ENCODE assay signal across 7 cellular contexts in the genomic region with DNA sequence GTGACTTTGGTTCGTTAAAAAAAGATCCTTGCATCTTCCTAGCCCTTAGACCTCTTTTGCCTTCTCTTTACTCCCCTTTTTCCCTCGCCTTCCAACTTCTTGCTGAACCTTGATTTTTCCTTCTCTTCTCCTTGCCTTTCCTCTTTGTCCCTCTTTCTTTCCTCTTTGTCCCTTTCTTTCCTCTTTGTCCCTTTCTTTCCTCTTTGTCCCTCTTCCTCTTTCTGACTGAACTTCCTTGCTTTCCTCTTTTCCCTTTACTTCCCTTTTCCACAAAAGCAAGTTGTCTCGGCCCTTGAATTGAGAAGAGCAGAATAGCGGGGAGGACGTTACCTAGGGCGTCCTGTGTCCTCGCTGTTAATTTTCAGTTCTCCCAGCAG. TPM values are rescaled to one million over a fixed set of nuclear protein-coding genes. Genes with fewer than 3 reads are reported as not detected.
DNase-seq lines count a peak whose midpoint lies in the region; ATAC-seq, FAIRE-seq and TF ChIP-seq lines count a peak whose summit lies in the region.

No MANE protein-coding gene starts in this region.

- ATAC-seq in Panc1, result no peak

- H3K27ac ChIP-seq in Panc1 (ENCODE audit: low read length), result no peak overlapping the region
- H3K27ac ChIP-seq in fibroblast of lung (ENCODE audit: insufficient read depth, low read length), result no peak overlapping the region

- FAIRE-seq in GM19239 (lab: Jason Lieb, UNC), result peak; percentile 91

- no peak overlapping the region for H3K9ac ChIP-seq in fibroblast of lung (ENCODE audit: insufficient read depth, low read length)

- in situ Hi-C loops in Panc1 (cut with HindIII; ENCODE audit: low pct_unique_long_range_greater_than_20kb, low sequenced_read_pairs), result no loop called here

- peaks cover 3% of the 10 kb centered on the region; the same call in 1 of the 2 replicates for H3K36me3 ChIP-seq in Panc1 (ENCODE audit: control insufficient read depth, insufficient read depth, low read length)
- H3K36me3 ChIP-seq in fibroblast of lung (ENCODE audit: control insufficient read depth, insufficient read depth, low read length), result no peaks in the 10 kb centered on the region

- DNase-seq in GM19239 (ENCODE audit: insufficient read length, low spot score) (no peak), Panc1 (ENCODE audit: low read depth, low spot score) (no peak), fibroblast of lung (ENCODE audit: low read depth in 2 of 2) (peak in 1 of 2 donors; percentile 5), skeletal muscle cell (ENCODE audit: low read depth) (no peak), EL (no peak), cerebellum (ENCODE audit: low spot score) (no peak), NCI-H1436 (lab: John Stamatoyannopoulos, UW) (no peak)

- H3K4me1 ChIP-seq in Panc1 (ENCODE audit: control insufficient read depth, insufficient read depth, low read length) (no peaks in the 10 kb centered on the region), fibroblast of lung (ENCODE audit: control insufficient read depth, extremely low read depth, insufficient read depth, low read length) (peaks cover 3% of the 10 kb centered on the region)

- no peak for TF ChIP-seq CTCF in Panc1 (IDR thresholded peaks at IDR 0.05)
- no peak for TF ChIP-seq CTCF in fibroblast of lung (conservative IDR thresholded peaks at IDR 0.05 in 1 of 2, IDR thresholded peaks at IDR 0.05 in 1 of 2; ENCODE audit: low read depth in 1 of 2, low read length in 2 of 2)

- H2AFZ ChIP-seq in fibroblast of lung (ENCODE audit: low read length), result peak overlapping the region; percentile 54

- H3K4me3 ChIP-seq in Panc1 (ENCODE audit: low read depth in 2 of 2, low read length in 2 of 2), result peak overlapping the region; percentile 51 to 54
- H3K4me3 ChIP-seq in fibroblast of lung (replicated peaks in 1 of 4; ENCODE audit: control extremely low read depth in 1 of 4, insufficient read depth in 1 of 4, low read depth in 3 of 4, low read length in 4 of 4), result peak overlapping the region; percentile 89 to 97 (median 92)
- H3K4me3 ChIP-seq in skeletal muscle cell (ENCODE audit: low read depth, low read length), result peak overlapping the region; percentile 91

- POLR2A ChIA-PET in Panc1 (lab: Charles Lee), result no interaction called here

- CTCF ChIA-PET in Panc1 (lab: Charles Lee), result no interaction called here

- peaks cover 18% of the 10 kb centered on the region for H3K79me2 ChIP-seq in fibroblast of lung (ENCODE audit: control insufficient read depth, insufficient read depth, low read length)

- intact Hi-C loops in Panc1 (cut with micrococcal nuclease; ENCODE audit: unreplicated experiment), result loop anchor here (2.0 to 5.0 kb wide), 2 partner anchors 317 to 489 kb away; no protein-coding TSS in a partner anchor

- no TSS peak for BruUV-seq in Panc1 (replicated peaks; lab: Mats Ljungman, UMichigan)

- H3K27me3 ChIP-seq in Panc1 (ENCODE audit: control insufficient read depth, insufficient read depth, low read length) (peaks cover 2% of the 10 kb centered on the region), fibroblast of lung (ENCODE audit: control insufficient read depth, insufficient read depth, low read length) (no peaks in the 10 kb centered on the region)

- no peaks in the 10 kb centered on the region for H3K9me3 ChIP-seq in Panc1 (ENCODE audit: control insufficient read depth, insufficient read depth, low read depth, low read length)
- H3K9me3 ChIP-seq in fibroblast of lung (ENCODE audit: control insufficient read depth, insufficient read depth, low read depth, low read length), result no peaks in the 10 kb centered on the region

- H4K20me1 ChIP-seq in fibroblast of lung (ENCODE audit: control insufficient read depth, extremely low read depth, insufficient read depth, low read length), result no peaks in the 10 kb centered on the region

- peak overlapping the region; percentile 80 for H3K4me2 ChIP-seq in fibroblast of lung (ENCODE audit: extremely low read depth, insufficient read depth, low read length)

RNA-seq across cellular contexts. Expression of a gene that starts 1.4 kb away (rescaled TPM):
- total RNA-seq in Panc1 (2021; ENCODE audit: unreplicated experiment), result 0.49 TPM
- 0.28 TPM for polyA plus RNA-seq in Panc1 (2012; ENCODE audit: insufficient read length)
- total RNA-seq in fibroblast of lung, result 36.5 and 43.8 TPM in 2 replicates
- polyA plus RNA-seq in fibroblast of lung, result 21.7 and 37.3 TPM in 2 replicates
- 15.5 and 21.4 TPM in 2 replicates for polyA plus RNA-seq in fibroblast of lung (2012)
- polyA minus RNA-seq in fibroblast of lung (ENCODE audit: low replicate concordance), result 5.7 and 18.6 TPM in 2 replicates
- total RNA-seq in cerebellum, result 63.4 TPM

Comparison
In these comparisons a context has a peak if more than half of its experiments do, and no peak if none do; other contexts are left out.
1. RNA of a gene that starts 1.4 kb away (total RNA-seq): 63.4 TPM in cerebellum (single experiment) and 36.5 to 43.8 TPM in fibroblast of lung; 0.49 TPM in Panc1 (single experiment); every median in the first group is over 10 times any median in the second.
2. Peak in every context shown above with its lines, with median percentiles within 50 percentile points of each other: H3K4me3 ChIP-seq.